ENCODE assay signal across 1 cellular context in genomic region chr6:135505222-135505621, GRCh38.
TF ChIP-seq lines count a peak whose summit lies in the region.

No MANE protein-coding gene starts in this region.

TF ChIP-seq in IMR-90, 13 proteins besides CTCF, POLR2A, EP300 and RAD21 (continued from another document):
- TF ChIP-seq RCOR1 (IDR thresholded peaks at IDR 0.05; ENCODE audit: insufficient replicate concordance, low read length) (no peak), BHLHE40 (IDR thresholded peaks at IDR 0.05; ENCODE audit: low read depth, low read length) (no peak), MXI1 (IDR thresholded peaks at IDR 0.05; ENCODE audit: borderline replicate concordance, low read depth, low read length) (no peak), CHD1 (IDR thresholded peaks at IDR 0.05; ENCODE audit: low read depth, low read length) (no peak), CEBPB (IDR thresholded peaks at IDR 0.05; ENCODE audit: low read depth, low read length) (no peak), RFX5 (IDR thresholded peaks at IDR 0.05; ENCODE audit: low read depth, low read length) (no peak), NFE2L2 (IDR thresholded peaks at IDR 0.05; ENCODE audit: low read depth, low read length) (no peak)
